In genomic region chr6:39274903-39275302, GRCh38 we compare ENCODE assay signal across 38 cellular contexts. TPM values are rescaled to one million over a fixed set of nuclear protein-coding genes. Genes with fewer than 3 reads are reported as not detected.
"Had no signal": no experiment of that assay in that cellular context is flagged by ENCODE, and none has a peak within 500 bp of the region (broad histone marks: within the 10 kb centered on the region; RNA-seq: fewer than 3 reads in every experiment).

No MANE protein-coding gene starts in this region.

- H3K36me3 Mint-ChIP-seq: activated CD8-positive, alpha-beta memory T cell treated with anti-CD3 and anti-CD28 coated beads, Interleukin-2, amount 10 ng/mL, durations not matched to agents 7 days and 5 days; activated naive CD8-positive, alpha-beta T cell; activated naive CD8-positive, alpha-beta T cell treated with anti-CD3 and anti-CD28 coated beads, Interleukin-2, amount 10 ng/mL, durations not matched to agents 7 days and 5 days; brain had no signal

- H3K27ac Mint-ChIP-seq: activated B cell treated with CpG ODN at 0.5 μM for 24 hours; activated CD4-positive, alpha-beta memory T cell treated with anti-CD3 and anti-CD28 coated beads, Interleukin-2, amount 10 ng/mL, durations not matched to agents 7 days and 5 days; activated CD4-positive, alpha-beta T cell treated with anti-CD3 and anti-CD28 coated beads for 36 hours; activated CD4-positive, alpha-beta T cell treated with anti-CD3 and anti-CD28 coated beads, Interleukin-2, amount 10 ng/mL, durations not matched to agents 7 days and 5 days; activated CD8-positive, alpha-beta memory T cell treated with anti-CD3 and anti-CD28 coated beads, Interleukin-2, amount 10 ng/mL, durations not matched to agents 7 days and 5 days; activated CD8-positive, alpha-beta T cell treated with anti-CD3 and anti-CD28 coated beads, Interleukin-2, amount 10 ng/mL, durations not matched to agents 7 days and 5 days; activated naive CD4-positive, alpha-beta T cell treated with anti-CD3 and anti-CD28 coated beads for 36 hours; activated naive CD8-positive, alpha-beta T cell; activated naive CD8-positive, alpha-beta T cell treated with anti-CD3 and anti-CD28 coated beads, Interleukin-2, amount 10 ng/mL, durations not matched to agents 7 days and 5 days; activated naive CD8-positive, alpha-beta T cell treated with anti-CD3 and anti-CD28 coated beads, Interleukin-2, amount 50 U/mL, for 24 hours; activated T-cell treated with anti-CD3 and anti-CD28 coated beads, Interleukin-2, amount 50 U/mL, for 24 hours; activated T-helper 2 cell treated with anti-CD3 and anti-CD28 coated beads, Interferon-gamma antibody, Interleukin-2, Interleukin-4, amounts not matched to agents 10 μg/mL and 5 μg/mL and 100 μg/mL, durations not matched to agents 14 hours and 24 hours and 36 hours; brain; T-helper 1 cell treated with Interleukin-12 subunit alpha and Interleukin-12 subunit beta and Interleukin-4 antibody, amounts not matched to agents 30 μg/mL and 1 μg/mL, for 36 hours; T-helper 2 cell treated with Interferon-gamma antibody and Interleukin-4, amounts not matched to agents 5 μg/mL and 100 μg/mL, for 36 hours had no signal

- FAIRE-seq: TTC549 had no signal

- H3K27me3 ChIP-seq: ascending aorta had no signal

- DNase-seq: activated B cell treated with CpG ODN at 0.5 μM for 24 hours; activated CD4-positive, alpha-beta memory T cell treated with anti-CD3 and anti-CD28 coated beads, Interleukin-2, amount 10 ng/mL, durations not matched to agents 7 days and 5 days; activated CD4-positive, alpha-beta T cell treated with anti-CD3 and anti-CD28 coated beads for 1 hour; activated CD4-positive, alpha-beta T cell treated with anti-CD3 and anti-CD28 coated beads for 36 hours; activated CD4-positive, alpha-beta T cell treated with anti-CD3 and anti-CD28 coated beads for 48 hours; activated CD4-positive, alpha-beta T cell treated with anti-CD3 and anti-CD28 coated beads, Interleukin-2, amount 10 ng/mL, durations not matched to agents 7 days and 5 days; activated CD4-positive, alpha-beta T cell treated with anti-CD3 and anti-CD28 coated beads, Interleukin-2, amount 50 U/mL, for 48 hours; activated CD8-positive, alpha-beta memory T cell treated with anti-CD3 and anti-CD28 coated beads for 24 hours; activated CD8-positive, alpha-beta memory T cell treated with anti-CD3 and anti-CD28 coated beads, Interleukin-2, amount 10 ng/mL, durations not matched to agents 7 days and 5 days; activated CD8-positive, alpha-beta memory T cell treated with anti-CD3 and anti-CD28 coated beads, Interleukin-2, amount 50 U/mL, for 48 hours; activated CD8-positive, alpha-beta T cell treated with anti-CD3 and anti-CD28 coated beads, Interleukin-2, amount 10 ng/mL, durations not matched to agents 7 days and 5 days; activated effector memory CD4-positive, alpha-beta T cell treated with Interleukin-2 at 50 U/mL for 16 hours; activated gamma-delta T cell; activated naive CD4-positive, alpha-beta T cell treated with anti-CD3 and anti-CD28 coated beads for 36 hours; activated naive CD4-positive, alpha-beta T cell treated with anti-CD3 and anti-CD28 coated beads, Interleukin-2, amount 50 U/mL, for 16 hours; activated naive CD8-positive, alpha-beta T cell treated with anti-CD3 and anti-CD28 coated beads, Interleukin-2, amount 10 ng/mL, durations not matched to agents 7 days and 5 days; activated naive CD8-positive, alpha-beta T cell treated with anti-CD3 and anti-CD28 coated beads, Interleukin-2, amount 50 U/mL, for 24 hours; activated T-cell treated with anti-CD3 and anti-CD28 coated beads, Interleukin-2, amount 50 U/mL, for 24 hours; activated T-cell treated with anti-CD3 and anti-CD28 coated beads, Interleukin-2, amount 50 U/mL, for 48 hours; amygdala; anterior cingulate cortex; caudate nucleus; cerebellar nuclear complex; T-helper 1 cell; T-helper 2 cell; T-helper 9 cell had no signal

- H3K27me3 Mint-ChIP-seq: activated CD4-positive, alpha-beta T cell treated with anti-CD3 and anti-CD28 coated beads for 36 hours had no signal

- H3K9me3 Mint-ChIP-seq: activated CD4-positive, alpha-beta memory T cell treated with anti-CD3 and anti-CD28 coated beads, Interleukin-2, amount 10 ng/mL, durations not matched to agents 7 days and 5 days; activated CD4-positive, alpha-beta T cell treated with anti-CD3 and anti-CD28 coated beads, Interleukin-2, amount 10 ng/mL, durations not matched to agents 7 days and 5 days; activated naive CD4-positive, alpha-beta T cell treated with anti-CD3 and anti-CD28 coated beads for 36 hours; activated naive CD8-positive, alpha-beta T cell treated with anti-CD3 and anti-CD28 coated beads, Interleukin-2, amount 10 ng/mL, durations not matched to agents 7 days and 5 days; activated naive CD8-positive, alpha-beta T cell treated with anti-CD3 and anti-CD28 coated beads, Interleukin-2, amount 50 U/mL, for 24 hours; activated T-cell treated with anti-CD3 and anti-CD28 coated beads, Interleukin-2, amount 50 U/mL, for 24 hours; activated T-helper 2 cell treated with anti-CD3 and anti-CD28 coated beads, Interferon-gamma antibody, Interleukin-2, Interleukin-4, amounts not matched to agents 10 μg/mL and 5 μg/mL and 100 μg/mL, durations not matched to agents 14 hours and 24 hours and 36 hours; central memory CD8-positive, alpha-beta T cell; T-helper 1 cell treated with Interleukin-12 subunit alpha and Interleukin-12 subunit beta and Interleukin-4 antibody, amounts not matched to agents 30 μg/mL and 1 μg/mL, for 36 hours; T-helper 2 cell treated with Interferon-gamma antibody and Interleukin-4, amounts not matched to agents 5 μg/mL and 100 μg/mL, for 36 hours had no signal

- H3K4me3 ChIP-seq: ascending aorta, cardiac muscle cell had no signal

- H3K4me1 ChIP-seq: ascending aorta had no signal

- H3K4me1 Mint-ChIP-seq: activated B cell treated with CpG ODN at 0.5 μM for 24 hours; activated CD4-positive, alpha-beta memory T cell treated with anti-CD3 and anti-CD28 coated beads, Interleukin-2, amount 10 ng/mL, durations not matched to agents 7 days and 5 days; activated CD4-positive, alpha-beta T cell treated with anti-CD3 and anti-CD28 coated beads for 36 hours; activated CD8-positive, alpha-beta memory T cell treated with anti-CD3 and anti-CD28 coated beads, Interleukin-2, amount 10 ng/mL, durations not matched to agents 7 days and 5 days; activated naive CD8-positive, alpha-beta T cell treated with anti-CD3 and anti-CD28 coated beads, Interleukin-2, amount 10 ng/mL, durations not matched to agents 7 days and 5 days; activated naive CD8-positive, alpha-beta T cell treated with anti-CD3 and anti-CD28 coated beads, Interleukin-2, amount 50 U/mL, for 24 hours; brain; central memory CD8-positive, alpha-beta T cell had no signal

- H3K4me3 Mint-ChIP-seq: activated B cell treated with CpG ODN at 0.5 μM for 24 hours; activated CD4-positive, alpha-beta memory T cell treated with anti-CD3 and anti-CD28 coated beads, Interleukin-2, amount 10 ng/mL, durations not matched to agents 7 days and 5 days; activated CD4-positive, alpha-beta T cell treated with anti-CD3 and anti-CD28 coated beads for 36 hours; activated CD4-positive, alpha-beta T cell treated with anti-CD3 and anti-CD28 coated beads, Interleukin-2, amount 10 ng/mL, durations not matched to agents 7 days and 5 days; activated CD8-positive, alpha-beta memory T cell treated with anti-CD3 and anti-CD28 coated beads, Interleukin-2, amount 10 ng/mL, durations not matched to agents 7 days and 5 days; activated CD8-positive, alpha-beta T cell treated with anti-CD3 and anti-CD28 coated beads, Interleukin-2, amount 10 ng/mL, durations not matched to agents 7 days and 5 days; activated naive CD4-positive, alpha-beta T cell treated with anti-CD3 and anti-CD28 coated beads for 36 hours; activated naive CD8-positive, alpha-beta T cell; activated naive CD8-positive, alpha-beta T cell treated with anti-CD3 and anti-CD28 coated beads, Interleukin-2, amount 10 ng/mL, durations not matched to agents 7 days and 5 days; activated naive CD8-positive, alpha-beta T cell treated with anti-CD3 and anti-CD28 coated beads, Interleukin-2, amount 50 U/mL, for 24 hours; activated T-cell treated with anti-CD3 and anti-CD28 coated beads, Interleukin-2, amount 50 U/mL, for 24 hours; brain; central memory CD8-positive, alpha-beta T cell; T-helper 1 cell treated with Interleukin-12 subunit alpha and Interleukin-12 subunit beta and Interleukin-4 antibody, amounts not matched to agents 30 μg/mL and 1 μg/mL, for 36 hours; T-helper 2 cell treated with Interferon-gamma antibody and Interleukin-4, amounts not matched to agents 5 μg/mL and 100 μg/mL, for 36 hours had no signal

- H3K9me3 ChIP-seq: ascending aorta had no signal

- H3K27ac ChIP-seq: ascending aorta, cardiac muscle cell, VCaP had no signal

- ATAC-seq: activated CD4-positive, alpha-beta T cell treated with anti-CD3 and anti-CD28 coated beads for 36 hours; activated CD8-positive, alpha-beta memory T cell treated with anti-CD3 and anti-CD28 coated beads, Interleukin-2, amount 10 ng/mL, durations not matched to agents 7 days and 5 days; activated CD8-positive, alpha-beta T cell treated with anti-CD3 and anti-CD28 coated beads, Interleukin-2, amount 10 ng/mL, durations not matched to agents 7 days and 5 days; activated naive CD8-positive, alpha-beta T cell treated with anti-CD3 and anti-CD28 coated beads, Interleukin-2, amount 50 U/mL, for 24 hours had no signal

- H3K36me3 ChIP-seq: ascending aorta, cardiac muscle cell had no signal

RNA-seq across cellular contexts. Expression of gene KCNK17, which starts 39.3 kb away (rescaled TPM):
- total RNA-seq: activated B cell treated with CpG ODN at 0.5 μM for 24 hours; activated CD4-positive, alpha-beta memory T cell treated with anti-CD3 and anti-CD28 coated beads, Interleukin-2, amount 10 ng/mL, durations not matched to agents 7 days and 5 days; activated CD4-positive, alpha-beta T cell treated with anti-CD3 and anti-CD28 coated beads for 36 hours; activated CD4-positive, alpha-beta T cell treated with anti-CD3 and anti-CD28 coated beads, Interleukin-2, amount 10 ng/mL, durations not matched to agents 7 days and 5 days; activated CD8-positive, alpha-beta memory T cell treated with anti-CD3 and anti-CD28 coated beads, Interleukin-2, amount 10 ng/mL, durations not matched to agents 7 days and 5 days; activated CD8-positive, alpha-beta T cell treated with anti-CD3 and anti-CD28 coated beads, Interleukin-2, amount 10 ng/mL, durations not matched to agents 7 days and 5 days; activated naive CD4-positive, alpha-beta T cell treated with anti-CD3 and anti-CD28 coated beads for 36 hours; activated naive CD8-positive, alpha-beta T cell treated with anti-CD3 and anti-CD28 coated beads, Interleukin-2, amount 10 ng/mL, durations not matched to agents 7 days and 5 days; activated T-helper 2 cell treated with anti-CD3 and anti-CD28 coated beads, Interferon-gamma antibody, Interleukin-2, Interleukin-4, amounts not matched to agents 10 μg/mL and 5 μg/mL and 100 μg/mL, durations not matched to agents 14 hours and 24 hours and 36 hours; ascending aorta; bronchial epithelial cell; cardiac muscle cell; chondrocyte had no signal
- polyA plus RNA-seq: cardiac muscle cell had no signal

RNA-seq across cellular contexts. Expression of gene KCNK5, which starts 45.6 kb away (rescaled TPM):
- total RNA-seq: activated B cell treated with CpG ODN at 0.5 μM for 24 hours, chondrocyte had no signal

RNA-seq across cellular contexts. Expression of gene KCNK16, which starts 47.6 kb away (rescaled TPM):
- total RNA-seq: activated B cell treated with CpG ODN at 0.5 μM for 24 hours; activated CD4-positive, alpha-beta memory T cell treated with anti-CD3 and anti-CD28 coated beads, Interleukin-2, amount 10 ng/mL, durations not matched to agents 7 days and 5 days; activated CD4-positive, alpha-beta T cell treated with anti-CD3 and anti-CD28 coated beads for 36 hours; activated CD4-positive, alpha-beta T cell treated with anti-CD3 and anti-CD28 coated beads, Interleukin-2, amount 10 ng/mL, durations not matched to agents 7 days and 5 days; activated CD8-positive, alpha-beta memory T cell treated with anti-CD3 and anti-CD28 coated beads, Interleukin-2, amount 10 ng/mL, durations not matched to agents 7 days and 5 days; activated CD8-positive, alpha-beta T cell treated with anti-CD3 and anti-CD28 coated beads, Interleukin-2, amount 10 ng/mL, durations not matched to agents 7 days and 5 days; activated naive CD4-positive, alpha-beta T cell treated with anti-CD3 and anti-CD28 coated beads for 36 hours; activated naive CD8-positive, alpha-beta T cell treated with anti-CD3 and anti-CD28 coated beads, Interleukin-2, amount 10 ng/mL, durations not matched to agents 7 days and 5 days; activated T-helper 2 cell treated with anti-CD3 and anti-CD28 coated beads, Interferon-gamma antibody, Interleukin-2, Interleukin-4, amounts not matched to agents 10 μg/mL and 5 μg/mL and 100 μg/mL, durations not matched to agents 14 hours and 24 hours and 36 hours; ascending aorta; bronchial epithelial cell; cardiac muscle cell; chondrocyte had no signal
- polyA plus RNA-seq: cardiac muscle cell had no signal
